11 cellular contexts compared by ENCODE assay signal in genomic region chr1:38451541-38451993, GRCh38.
DNase-seq lines count a peak whose midpoint lies in the region; ATAC-seq and TF ChIP-seq lines count a peak whose summit lies in the region.
"Had no signal": no experiment of that assay in that cellular context is flagged by ENCODE, and none has a peak within 500 bp of the region (broad histone marks: within the 10 kb centered on the region; RNA-seq: fewer than 3 reads in every experiment).

No MANE protein-coding gene starts in this region.

- ATAC-seq in GM21528 (IDR thresholded peaks at IDR 0.05; ENCODE audit: low FRiP score, unreplicated experiment) (no peak), GM18868 (IDR thresholded peaks at IDR 0.05; ENCODE audit: unreplicated experiment) (no peak), GM18867 (IDR thresholded peaks at IDR 0.05; ENCODE audit: unreplicated experiment) (no peak)

- H3K4me3 ChIP-seq in HUES48 (ENCODE audit: low read depth, low read length) (no peak overlapping the region), cardiac fibroblast (replicated peaks in 1 of 2; ENCODE audit: low read depth in 2 of 2, low read length in 2 of 2) (no peak overlapping the region)
- H3K4me3 ChIP-seq: esophagus squamous epithelium had no signal

- no peaks in the 10 kb centered on the region for H3K36me3 ChIP-seq in HUES48 (ENCODE audit: control insufficient read depth, insufficient read depth, low read length)
- H3K36me3 ChIP-seq: BE2C, esophagus squamous epithelium had no signal

- peaks cover 25% of the 10 kb centered on the region for H3K4me1 ChIP-seq in HUES48 (ENCODE audit: control insufficient read depth, insufficient read depth, low read length)
- H3K4me1 ChIP-seq: BE2C, esophagus squamous epithelium had no signal

- H3K4me3 Mint-ChIP-seq in endothelial cell (ENCODE audit: unreplicated experiment) = no peak overlapping the region

- TF ChIP-seq CTCF in cardiac fibroblast (IDR thresholded peaks at IDR 0.05; ENCODE audit: low read depth, low read length) (no peak), endothelial cell (IDR thresholded peaks at IDR 0.05; ENCODE audit: unreplicated experiment) (no peak)

- H3K9me3 Mint-ChIP-seq in endothelial cell (ENCODE audit: unreplicated experiment) = no peaks in the 10 kb centered on the region

- no peak overlapping the region for H3K27ac Mint-ChIP-seq in endothelial cell (ENCODE audit: unreplicated experiment)

- H3K4me1 Mint-ChIP-seq in endothelial cell (ENCODE audit: unreplicated experiment) = no peaks in the 10 kb centered on the region

- H3K9me3 ChIP-seq in HUES48 (ENCODE audit: control insufficient read depth, insufficient read depth, low read length) = no peaks in the 10 kb centered on the region
- H3K9me3 ChIP-seq: BE2C, esophagus squamous epithelium, neutrophil had no signal

- H3K27ac ChIP-seq in HUES48 (ENCODE audit: low read depth, low read length) = peak overlapping the region; percentile 69
- H3K27ac ChIP-seq: esophagus squamous epithelium, neutrophil had no signal

- DNase-seq in AG20443 (ENCODE audit: low spot score) (peak; percentile 71), cardiac fibroblast (ENCODE audit: low read depth in 2 of 2) (peak; percentile 2 to 8), myocyte (ENCODE audit: low read depth) (peak; percentile 90), endothelial cell (ENCODE audit: low spot score) (no peak)
- DNase-seq: BE2C, esophagus squamous epithelium had no signal

- H3K9ac ChIP-seq in HUES48 (ENCODE audit: low read depth, low read length) = no peak overlapping the region

- no peaks in the 10 kb centered on the region for H3K36me3 Mint-ChIP-seq in endothelial cell (ENCODE audit: low read depth, unreplicated experiment)

- no peaks in the 10 kb centered on the region for H3K27me3 ChIP-seq in HUES48 (ENCODE audit: control insufficient read depth, insufficient read depth, low read length)
- H3K27me3 ChIP-seq: BE2C, neutrophil had no signal

- peaks cover 7% of the 10 kb centered on the region for H3K27me3 Mint-ChIP-seq in endothelial cell (ENCODE audit: unreplicated experiment)
